12 cellular contexts compared by ENCODE assay signal in the genomic region with DNA sequence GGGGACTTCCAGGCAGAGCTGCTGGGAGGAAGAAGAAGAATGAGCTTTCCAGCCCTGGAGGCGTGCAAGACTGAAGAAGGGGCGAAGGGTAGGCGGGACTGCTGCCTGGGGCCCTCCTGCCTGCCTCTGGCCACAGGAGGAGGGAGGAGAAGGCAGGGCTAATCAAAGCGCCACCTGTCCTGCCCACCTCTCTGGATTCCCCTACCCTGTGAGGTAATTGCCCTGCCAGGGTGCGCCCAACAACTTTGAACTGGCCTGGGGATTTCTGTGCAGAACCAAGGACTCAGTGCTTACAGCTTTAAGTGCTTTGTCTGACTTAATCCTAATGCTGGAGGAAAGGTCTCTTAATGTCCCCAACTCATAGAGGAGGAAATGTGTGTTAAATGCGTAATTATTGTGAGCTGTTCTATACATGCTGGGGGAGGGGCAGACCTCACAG. TPM values are rescaled to one million over a fixed set of nuclear protein-coding genes. Genes with fewer than 3 reads are reported as not detected.
A peak's percentile ranks its signal among the peaks of the same experiment; 100 is the strongest.
DNase-seq lines count a peak whose midpoint lies in the region; ATAC-seq and TF ChIP-seq lines count a peak whose summit lies in the region.
"Had no signal": no experiment of that assay in that cellular context is flagged by ENCODE, and none has a peak within 500 bp of the region (broad histone marks: within the 10 kb centered on the region; RNA-seq: fewer than 3 reads in every experiment).

A gene with protein sequence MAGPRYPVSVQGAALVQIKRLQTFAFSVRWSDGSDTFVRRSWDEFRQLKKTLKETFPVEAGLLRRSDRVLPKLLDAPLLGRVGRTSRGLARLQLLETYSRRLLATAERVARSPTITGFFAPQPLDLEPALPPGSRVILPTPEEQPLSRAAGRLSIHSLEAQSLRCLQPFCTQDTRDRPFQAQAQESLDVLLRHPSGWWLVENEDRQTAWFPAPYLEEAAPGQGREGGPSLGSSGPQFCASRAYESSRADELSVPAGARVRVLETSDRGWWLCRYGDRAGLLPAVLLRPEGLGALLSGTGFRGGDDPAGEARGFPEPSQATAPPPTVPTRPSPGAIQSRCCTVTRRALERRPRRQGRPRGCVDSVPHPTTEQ (minus strand): TSS at position 72 of the 439 bp plus-strand sequence. CDS start 290 bp downstream, outside the sequence.

- H3K27ac Mint-ChIP-seq in central memory CD8-positive, alpha-beta T cell (ENCODE audit: low read depth): no peak within 1 kb of the TSS
- no peak within 1 kb of the TSS for H3K27ac Mint-ChIP-seq in nephron
- H3K27ac Mint-ChIP-seq in activated naive CD4-positive, alpha-beta T cell treated with anti-CD3 and anti-CD28 coated beads, Interleukin-2, amount 50 U/mL, for 72 hours: no peak within 1 kb of the TSS

- H3K4me1 Mint-ChIP-seq in central memory CD8-positive, alpha-beta T cell: peaks cover 12% of the 10 kb centered on the region
- peaks cover 25% of the 10 kb centered on the region for H3K4me1 Mint-ChIP-seq in nephron

- TF ChIP-seq CTCF in nephron (IDR thresholded peaks at IDR 0.05; ENCODE audit: unreplicated experiment in 3 of 3): no peak

- ATAC-seq in central memory CD8-positive, alpha-beta T cell (replicated peaks; ENCODE audit: extremely low read depth, poor library complexity, severe bottlenecking): no peak
- no peak for ATAC-seq in activated naive CD4-positive, alpha-beta T cell treated with anti-CD3 and anti-CD28 coated beads, Interleukin-2, amount 50 U/mL, for 72 hours
- ATAC-seq in GM21381 (IDR thresholded peaks at IDR 0.05; ENCODE audit: unreplicated experiment): no peak

- no peak within 1 kb of the TSS for H3K27ac ChIP-seq in effector memory CD4-positive, alpha-beta T cell (ENCODE audit: insufficient read depth, low read length, poor library complexity, severe bottlenecking)

- peaks cover 14% of the 10 kb centered on the region for H3K27me3 Mint-ChIP-seq in central memory CD8-positive, alpha-beta T cell
- H3K27me3 Mint-ChIP-seq in nephron (ENCODE audit: low read depth): peaks cover 51% of the 10 kb centered on the region

- H3K9me3 ChIP-seq in effector memory CD4-positive, alpha-beta T cell (ENCODE audit: control insufficient read depth, low read length): no peaks in the 10 kb centered on the region
- H3K9me3 ChIP-seq: HAP-1 had no signal

- DNase-seq in NCI-H1417 (lab: John Stamatoyannopoulos, UW): peak in 2 of 3 experiments; percentile 35 to 43
- no peak for DNase-seq in NCI-H1417 treated with DMSO at 0.1 percent for 48 hours (lab: John Stamatoyannopoulos, UW)
- peak; percentile 36 for DNase-seq in NCI-H146 (lab: John Stamatoyannopoulos, UW)
- DNase-seq in central memory CD8-positive, alpha-beta T cell (ENCODE audit: low spot score in 2 of 2): no peak
- no peak for DNase-seq in effector memory CD4-positive, alpha-beta T cell
- no peak for DNase-seq in activated naive CD4-positive, alpha-beta T cell treated with anti-CD3 and anti-CD28 coated beads, Interleukin-2, amount 50 U/mL, for 72 hours (ENCODE audit: low spot score in 2 of 2)
- DNase-seq: activated CD4-positive, CD25-positive, alpha-beta regulatory T cell treated with anti-CD3 and anti-CD28 coated beads, Interleukin-2, amount 50 U/mL, for 72 hours; NCI-H1436; stimulated activated CD4-positive, alpha-beta T cell treated with anti-CD3 and anti-CD28 coated beads, Interleukin-4, amount 100 ng/mL, for 1 hour had no signal

- H3K4me3 ChIP-seq in effector memory CD4-positive, alpha-beta T cell (ENCODE audit: insufficient read depth, low read depth, low read length, poor library complexity, severe bottlenecking): no peak within 1 kb of the TSS
- H3K4me3 ChIP-seq: HAP-1 had no signal

- no peaks in the 10 kb centered on the region for H3K9me3 Mint-ChIP-seq in central memory CD8-positive, alpha-beta T cell
- H3K9me3 Mint-ChIP-seq in nephron: no peaks in the 10 kb centered on the region
- no peaks in the 10 kb centered on the region for H3K9me3 Mint-ChIP-seq in activated naive CD4-positive, alpha-beta T cell treated with anti-CD3 and anti-CD28 coated beads, Interleukin-2, amount 50 U/mL, for 72 hours

- peaks cover 36% of the 10 kb centered on the region for H3K36me3 ChIP-seq in effector memory CD4-positive, alpha-beta T cell (ENCODE audit: control insufficient read depth, insufficient read depth, low read length)

- peaks cover 16% of the 10 kb centered on the region for H3K27me3 ChIP-seq in effector memory CD4-positive, alpha-beta T cell (replicated peaks; ENCODE audit: control insufficient read depth, insufficient read depth, low read length, poor library complexity, severe bottlenecking)

- peak within 1 kb of the TSS; percentile 72 for H3K4me3 Mint-ChIP-seq in central memory CD8-positive, alpha-beta T cell
- peak within 1 kb of the TSS; percentile 57 to 84 (median 62) for H3K4me3 Mint-ChIP-seq in nephron

- H3K4me1 ChIP-seq in effector memory CD4-positive, alpha-beta T cell (ENCODE audit: control insufficient read depth, insufficient read depth, low read length, poor library complexity, severe bottlenecking): peaks cover 21% of the 10 kb centered on the region

- peaks cover 26% of the 10 kb centered on the region for H3K36me3 Mint-ChIP-seq in central memory CD8-positive, alpha-beta T cell (ENCODE audit: insufficient read depth)
- H3K36me3 Mint-ChIP-seq in nephron (ENCODE audit: low read depth): peaks cover 5% of the 10 kb centered on the region
- peaks cover 0 to 3% of the 10 kb centered on the region in 2 donors for H3K36me3 Mint-ChIP-seq in activated naive CD4-positive, alpha-beta T cell treated with anti-CD3 and anti-CD28 coated beads, Interleukin-2, amount 50 U/mL, for 72 hours

RNA-seq across cellular contexts. Expression of the gene that starts here (rescaled TPM):
- total RNA-seq in activated naive CD4-positive, alpha-beta T cell treated with anti-CD3 and anti-CD28 coated beads, Interleukin-2, amount 50 U/mL, for 72 hours: not detected

Comparison
In these comparisons a context has a peak if more than half of its experiments do, and no peak if none do; other contexts are left out.
1. DNase-seq: peak in NCI-H1417 (2 of 3) and NCI-H146 (single experiment); none in NCI-H1417 treated with DMSO at 0.1 percent for 48 hours (single experiment), central memory CD8-positive, alpha-beta T cell (0 of 2), effector memory CD4-positive, alpha-beta T cell (0 of 3) and activated naive CD4-positive, alpha-beta T cell treated with anti-CD3 and anti-CD28 coated beads, Interleukin-2, amount 50 U/mL, for 72 hours (0 of 2).